ENCODE assay signal across 14 cellular contexts in genomic region chr10:108684431-108684830, GRCh38.
"Had no signal": no experiment of that assay in that cellular context is flagged by ENCODE, and none has a peak within 500 bp of the region (broad histone marks: within the 10 kb centered on the region; RNA-seq: fewer than 3 reads in every experiment).

No MANE protein-coding gene starts in this region.

- DNase-seq: activated CD4-positive, alpha-beta T cell treated with anti-CD3 and anti-CD28 coated beads for 36 hours; activated CD4-positive, alpha-beta T cell treated with anti-CD3 and anti-CD28 coated beads, Interleukin-2, amount 50 U/mL, for 48 hours; activated gamma-delta T cell treated with Interleukin-2 at 50 U/mL for 16 hours; central memory CD4-positive, alpha-beta T cell; left cardiac atrium; natural killer cell; nucleus accumbens; retina; stimulated activated CD4-positive, alpha-beta T cell treated with anti-CD3 and anti-CD28 coated beads, Interleukin-2, amount 100 ng/mL, for 24 hours; stimulated activated naive CD4-positive, alpha-beta T cell treated with Interleukin-2 at 50 U/mL for 16 hours; T-cell; tibial artery had no signal

- ATAC-seq: activated CD4-positive, alpha-beta T cell treated with anti-CD3 and anti-CD28 coated beads for 36 hours; activated naive CD4-positive, alpha-beta T cell treated with anti-CD3 and anti-CD28 coated beads, Interleukin-2, amount 50 U/mL, for 72 hours; left cardiac atrium; natural killer cell; T-cell; WTC11 had no signal
